Comparison of ENCODE assay signal across 21 cellular contexts in genomic region chr16:67464565-67464964, GRCh38. TPM values are rescaled to one million over a fixed set of nuclear protein-coding genes. Genes with fewer than 3 reads are reported as not detected.
DNase-seq lines count a peak whose midpoint lies in the region; ATAC-seq and TF ChIP-seq lines count a peak whose summit lies in the region.
"Had no signal": no experiment of that assay in that cellular context is flagged by ENCODE, and none has a peak within 500 bp of the region (broad histone marks: within the 10 kb centered on the region; RNA-seq: fewer than 3 reads in every experiment).

No MANE protein-coding gene starts in this region.

- H3K23ac ChIP-seq in neuronal stem cell (ENCODE audit: low read depth, low read length, poor library complexity) = no peak overlapping the region

- H3K36me3 ChIP-seq in Peyer's patch (no peaks in the 10 kb centered on the region), duodenal mucosa (ENCODE audit: control insufficient read depth in 1 of 2, insufficient read depth in 2 of 2, low read length in 2 of 2) (no peaks in the 10 kb centered on the region), neuronal stem cell (replicated peaks in 1 of 2; ENCODE audit: control insufficient read depth in 2 of 2, insufficient read depth in 2 of 2, low read length in 2 of 2) (peaks cover 0 to 4% of the 10 kb centered on the region in 2 donors), testis (ENCODE audit: low read depth, missing control alignments) (no peaks in the 10 kb centered on the region)
- H3K36me3 ChIP-seq: BE2C, SJCRH30 had no signal

- TF ChIP-seq POLR2A in Peyer's patch (IDR thresholded peaks at IDR 0.05) = no peak
- TF ChIP-seq POLR2A in testis (IDR thresholded peaks at IDR 0.05) = no peak

- no peak overlapping the region for H3K4ac ChIP-seq in neuronal stem cell (ENCODE audit: low read length)

- no peak for DNase-seq in Peyer's patch
- no peak for DNase-seq in neuronal stem cell (ENCODE audit: low spot score)
- peak; percentile 53 for DNase-seq in testis
- no peak for DNase-seq in SW480 (ENCODE audit: low spot score)
- no peak for DNase-seq in iPS-NIHi11 (ENCODE audit: low spot score)
- DNase-seq: BE2C; CD8-positive, alpha-beta T cell; DMS79; GM23248; KG1; NCI-H1436; NCI-H2029; NCI-H2171; NCI-H446 treated with DMSO at 0.1 percent for 48 hours; NK-92 treated with Interleukin-12 subunit alpha and Interleukin-12 subunit beta, amount 100 ng/mL, for 24 hours; SJCRH30 had no signal

- H3K14ac ChIP-seq in neuronal stem cell (ENCODE audit: low read length) = no peak overlapping the region

- H2BK15ac ChIP-seq in neuronal stem cell (ENCODE audit: low read length) = no peak overlapping the region

- H3K27ac ChIP-seq in Peyer's patch (peak overlapping the region in 3 of 4 donors; percentile 21 to 94 (median 91)), duodenal mucosa (ENCODE audit: low read depth, low read length) (no peak overlapping the region), neuronal stem cell (replicated peaks; ENCODE audit: low read length) (no peak overlapping the region), testis (no peak overlapping the region)
- H3K27ac ChIP-seq: GM23248, SJCRH30 had no signal

- intact Hi-C loops in testis (cut with DNase I; ENCODE audit: low total_unique reads) = no loop called here

- no peak overlapping the region for H2BK12ac ChIP-seq in neuronal stem cell (ENCODE audit: low read length)

- H2AFZ ChIP-seq in neuronal stem cell (ENCODE audit: low read length) = no peak overlapping the region
- H2AFZ ChIP-seq: GM23248 had no signal

- H3K4me1 ChIP-seq in Peyer's patch (peaks cover 3 to 63% (median 25%) of the 10 kb centered on the region in 4 donors), duodenal mucosa (ENCODE audit: control insufficient read depth in 1 of 2, insufficient read depth in 2 of 2, low read length in 2 of 2) (peaks cover 54 to 58% of the 10 kb centered on the region in 2 donors), neuronal stem cell (ENCODE audit: control insufficient read depth in 2 of 2, insufficient read depth in 1 of 2, low read depth in 1 of 2, low read length in 2 of 2) (peaks cover 4 to 5% of the 10 kb centered on the region in 2 donors), testis (peaks cover 60% of the 10 kb centered on the region)

- H3K27me3 ChIP-seq in Peyer's patch = no peaks in the 10 kb centered on the region
- no peaks in the 10 kb centered on the region for H3K27me3 ChIP-seq in duodenal mucosa (ENCODE audit: control insufficient read depth in 1 of 2, insufficient read depth in 2 of 2, low read length in 2 of 2)
- H3K27me3 ChIP-seq in neuronal stem cell (ENCODE audit: control insufficient read depth in 3 of 3, insufficient read depth in 3 of 3, low read depth in 1 of 3, low read length in 3 of 3) = no peaks in the 10 kb centered on the region
- no peaks in the 10 kb centered on the region for H3K27me3 ChIP-seq in testis
- H3K27me3 ChIP-seq: BE2C, SJCRH30 had no signal

- H3K4me2 ChIP-seq in neuronal stem cell (ENCODE audit: insufficient read depth, low read length, poor library complexity, severe bottlenecking) = no peak overlapping the region

- no peak overlapping the region for H4K91ac ChIP-seq in neuronal stem cell (ENCODE audit: low read depth, low read length, poor library complexity)

- no peak for ATAC-seq in GM21737 (IDR thresholded peaks at IDR 0.05; ENCODE audit: unreplicated experiment)
- ATAC-seq: CD8-positive, alpha-beta T cell had no signal

- H2BK120ac ChIP-seq in neuronal stem cell (ENCODE audit: low read depth, low read length) = no peak overlapping the region

- WGBS in neuronal stem cell (ENCODE audit: extremely low coverage in 2 of 2, insufficient read length in 2 of 2, insufficient replicate concordance in 1 of 2), 2 donors = no CpG with 5 or more reads among the region's 2 CpGs
- WGBS in testis, 2 donors = 52 to 78% methylated on average over 1 to 2 of the region's 2 CpGs

- no peak overlapping the region for H3K18ac ChIP-seq in neuronal stem cell (ENCODE audit: low read length)

- no peak overlapping the region for H4K8ac ChIP-seq in neuronal stem cell (ENCODE audit: low read depth, low read length)

- H3K9ac ChIP-seq in duodenal mucosa (ENCODE audit: low read depth in 1 of 2, low read length in 2 of 2) (peak overlapping the region; percentile 33 to 76), neuronal stem cell (ENCODE audit: low read depth, low read length, poor library complexity) (no peak overlapping the region)

- peaks cover 3% of the 10 kb centered on the region for H3K79me1 ChIP-seq in neuronal stem cell (ENCODE audit: low read depth, low read length)

- H3K9me3 ChIP-seq in Peyer's patch = no peaks in the 10 kb centered on the region
- H3K9me3 ChIP-seq in duodenal mucosa (ENCODE audit: control insufficient read depth in 1 of 2, low read length in 2 of 2) = no peaks in the 10 kb centered on the region
- H3K9me3 ChIP-seq in neuronal stem cell (replicated peaks in 1 of 2; ENCODE audit: control insufficient read depth in 2 of 2, insufficient read depth in 1 of 2, low read depth in 1 of 2, low read length in 2 of 2) = no peaks in the 10 kb centered on the region
- H3K9me3 ChIP-seq in testis = no peaks in the 10 kb centered on the region
- H3K9me3 ChIP-seq: BE2C, SJCRH30 had no signal

- TF ChIP-seq CTCF in Peyer's patch (IDR thresholded peaks at IDR 0.05) = no peak
- TF ChIP-seq CTCF in testis (IDR thresholded peaks at IDR 0.05) = no peak

- H3K4me3 ChIP-seq in Peyer's patch = no peak overlapping the region
- no peak overlapping the region for H3K4me3 ChIP-seq in duodenal mucosa (ENCODE audit: low read depth in 1 of 2, low read length in 2 of 2)
- no peak overlapping the region for H3K4me3 ChIP-seq in neuronal stem cell (ENCODE audit: low read length in 2 of 2)
- H3K4me3 ChIP-seq in testis = no peak overlapping the region
- H3K4me3 ChIP-seq: GM23248, SJCRH30 had no signal

- H2AK5ac ChIP-seq in neuronal stem cell (ENCODE audit: low read depth, low read length) = peak overlapping the region; percentile 47

- H2BK5ac ChIP-seq in neuronal stem cell (ENCODE audit: low read length) = no peak overlapping the region

RNA-seq across cellular contexts. Expression of gene ATP6V0D1, which starts 16.4 kb away (rescaled TPM):
- total RNA-seq in Peyer's patch (100 to 1,000 TPM; 131 to 223 (median 202) TPM), testis (100 to 1,000 TPM in 1 of 2 donors, 10 to 100 TPM in 1; 95.0 to 135 TPM)
- polyA plus RNA-seq in neuronal stem cell (2013, experiment 1 of 2) = 20.8 TPM
- polyA plus RNA-seq in neuronal stem cell (2013, experiment 2 of 2) = 20.9 TPM
- 165 TPM for polyA plus RNA-seq in testis (ENCODE audit: insufficient read depth, low read depth, low replicate concordance)

RNA-seq across cellular contexts. Expression of gene AGRP, which starts 18.8 kb away (rescaled TPM):
- total RNA-seq in Peyer's patch = not detected
- polyA plus RNA-seq in neuronal stem cell (2013, experiment 1 of 2) = not detected
- polyA plus RNA-seq in neuronal stem cell (2013, experiment 2 of 2) = not detected
- 1 to 10 TPM; 1.2 to 1.7 TPM for total RNA-seq in testis
- not detected for polyA plus RNA-seq in testis (ENCODE audit: insufficient read depth, low read depth, low replicate concordance)
- total RNA-seq: CD8-positive, alpha-beta T cell; GM23248; OCI-LY7; RPMI7951; SJCRH30 had no signal
- polyA plus RNA-seq: AG04450, GM23248 had no signal

RNA-seq across cellular contexts. Expression of gene HSD11B2, which starts 33.6 kb away (rescaled TPM):
- 100 to 1,000 TPM; 116 to 688 (median 499) TPM for total RNA-seq in Peyer's patch
- polyA plus RNA-seq in neuronal stem cell (2013, experiment 1 of 2) = 1.1 TPM
- 0.78 TPM for polyA plus RNA-seq in neuronal stem cell (2013, experiment 2 of 2)
- total RNA-seq in testis = 1 to 10 TPM; 4.9 to 7.7 TPM
- 11.5 TPM for polyA plus RNA-seq in testis (ENCODE audit: insufficient read depth, low read depth, low replicate concordance)
- total RNA-seq: CD8-positive, alpha-beta T cell; GM23248; OCI-LY7; RPMI7951 had no signal
- polyA plus RNA-seq: AG04450 had no signal

RNA-seq across cellular contexts. Expression of gene ZDHHC1, which starts 48.3 kb away (rescaled TPM):
- total RNA-seq in Peyer's patch (10 to 100 TPM in 1 of 4 donors, 1 to 10 TPM in 3; 3.5 to 14.5 (median 6.3) TPM), testis (10 to 100 TPM; 62.0 to 62.7 TPM)
- 4.1 TPM for polyA plus RNA-seq in neuronal stem cell (2013, experiment 1 of 2)
- 4.7 TPM for polyA plus RNA-seq in neuronal stem cell (2013, experiment 2 of 2)
- polyA plus RNA-seq in testis (ENCODE audit: insufficient read depth, low read depth, low replicate concordance) = 26.7 TPM
- total RNA-seq: CD8-positive, alpha-beta T cell; OCI-LY7; SJCRH30 had no signal

Comparison
In these comparisons a context has a peak if more than half of its experiments do, and no peak if none do; other contexts are left out.
1. H3K27ac ChIP-seq: peak in Peyer's patch (3 of 4); none in duodenal mucosa (single experiment), neuronal stem cell (single experiment) and testis (0 of 2).
2. RNA of gene HSD11B2, which starts 33.6 kb away (total RNA-seq): 116 to 688 TPM in Peyer's patch; 4.9 to 7.7 TPM in testis; every median in the first group is over 10 times any median in the second.